9 cellular contexts compared by ENCODE assay signal in genomic region chr1:207644852-207645631, GRCh38. TPM values are rescaled to one million over a fixed set of nuclear protein-coding genes. Genes with fewer than 3 reads are reported as not detected.
DNase-seq lines count a peak whose midpoint lies in the region; ATAC-seq and TF ChIP-seq lines count a peak whose summit lies in the region.
"Had no signal": no experiment of that assay in that cellular context is flagged by ENCODE, and none has a peak within 500 bp of the region (broad histone marks: within the 10 kb centered on the region; RNA-seq: fewer than 3 reads in every experiment).

Gene CR1L (plus strand): TSS chr1:207645133. CDS start chr1:207645234, 101 bp downstream.

- no peaks in the 10 kb centered on the region for H3F3A ChIP-seq in PC-3 (ENCODE audit: low read length, unreplicated experiment)

- H3K9me2 ChIP-seq in PC-3 (replicated peaks; ENCODE audit: low read length) = no peaks in the 10 kb centered on the region

- H4K20me1 ChIP-seq in PC-3 (ENCODE audit: low read length) = no peaks in the 10 kb centered on the region
- no peaks in the 10 kb centered on the region for H4K20me1 ChIP-seq in osteoblast (ENCODE audit: insufficient read depth, low read length)

- H3K36me3 Mint-ChIP-seq in type B pancreatic cell = no peaks in the 10 kb centered on the region

- no peaks in the 10 kb centered on the region for H3K79me2 ChIP-seq in PC-3 (ENCODE audit: low read length)
- H3K79me2 ChIP-seq in osteoblast (ENCODE audit: insufficient read depth, low read length) = no peaks in the 10 kb centered on the region

- TF ChIP-seq CTCF in PC-3 (conservative IDR thresholded peaks at IDR 0.05; ENCODE audit: low read depth, low read length) (no peak), foreskin keratinocyte (conservative IDR thresholded peaks at IDR 0.05) (no peak), osteoblast (IDR thresholded peaks at IDR 0.05; ENCODE audit: extremely low read depth, low read depth, low read length) (no peak), type B pancreatic cell (conservative IDR thresholded peaks at IDR 0.05) (no peak)

- POLR2A ChIA-PET in PC-3 (lab: Charles Lee; ENCODE audit: unreplicated experiment) = no interaction called here

- peak within 1 kb of the TSS; percentile 73 for H3K4me2 ChIP-seq in PC-3 (ENCODE audit: low read length)
- H3K4me2 ChIP-seq in osteoblast (ENCODE audit: insufficient read depth, low read length) = peak within 1 kb of the TSS; percentile 85

- BruUV-seq in PC-3 (replicated peaks; lab: Mats Ljungman, UMichigan) = no TSS peak

- no peaks in the 10 kb centered on the region for H3K9me3 ChIP-seq in PC-3 (ENCODE audit: low read length)
- no peaks in the 10 kb centered on the region for H3K9me3 ChIP-seq in osteoblast (ENCODE audit: low read depth, low read length)
- H3K9me3 ChIP-seq in subcutaneous abdominal adipose tissue (ENCODE audit: control insufficient read depth in 5 of 5, low read length in 5 of 5) = no peaks in the 10 kb centered on the region

- H3K4me1 Mint-ChIP-seq in type B pancreatic cell (ENCODE audit: unreplicated experiment) = no peaks in the 10 kb centered on the region

- no peaks in the 10 kb centered on the region for H3K9me3 Mint-ChIP-seq in type B pancreatic cell

- peaks cover 10% of the 10 kb centered on the region for H3K27me3 Mint-ChIP-seq in type B pancreatic cell

- H3K4me3 ChIP-seq in PC-3 (ENCODE audit: low read length) (peak within 1 kb of the TSS; percentile 59), osteoblast (ENCODE audit: insufficient read depth, low read length) (peak within 1 kb of the TSS; percentile 77), subcutaneous abdominal adipose tissue (ENCODE audit: low read depth in 1 of 5, low read length in 5 of 5) (peak within 1 kb of the TSS; percentile 70 to 86 (median 75))

- H3K9ac ChIP-seq in PC-3 (ENCODE audit: low read length) (no peak within 1 kb of the TSS), subcutaneous abdominal adipose tissue (ENCODE audit: low read length in 5 of 5) (peak within 1 kb of the TSS in 3 of 5 donors; percentile 48 to 60 (median 59))

- no peak within 1 kb of the TSS for H3K27ac ChIP-seq in PC-3 (ENCODE audit: low read length)
- no peak within 1 kb of the TSS for H3K27ac ChIP-seq in foreskin keratinocyte
- no peak within 1 kb of the TSS for H3K27ac ChIP-seq in osteoblast (ENCODE audit: low read depth, low read length)
- H3K27ac ChIP-seq in subcutaneous abdominal adipose tissue (ENCODE audit: low read depth, low read length) = no peak within 1 kb of the TSS
- H3K27ac ChIP-seq: epithelial cell of prostate had no signal

- H3K36me3 ChIP-seq in PC-3 (ENCODE audit: low read depth, low read length) = no peaks in the 10 kb centered on the region
- no peaks in the 10 kb centered on the region for H3K36me3 ChIP-seq in osteoblast (ENCODE audit: insufficient read depth, low read length)
- no peaks in the 10 kb centered on the region for H3K36me3 ChIP-seq in subcutaneous abdominal adipose tissue (ENCODE audit: control insufficient read depth in 5 of 5, insufficient read depth in 5 of 5, low read length in 5 of 5)

- H3K4me3 Mint-ChIP-seq in type B pancreatic cell = no peak within 1 kb of the TSS

- H3K27ac Mint-ChIP-seq in type B pancreatic cell = no peak within 1 kb of the TSS

- intact Hi-C loops in PC-3 (cut with micrococcal nuclease) = no loop called here

- peak within 1 kb of the TSS; percentile 69 for H2AFZ ChIP-seq in PC-3 (ENCODE audit: low read length)
- H2AFZ ChIP-seq in osteoblast (ENCODE audit: low read length) = peak within 1 kb of the TSS; percentile 89

- H3K27me3 ChIP-seq in PC-3 (ENCODE audit: low read length) (peaks cover 65% of the 10 kb centered on the region), foreskin keratinocyte (peaks cover 84% of the 10 kb centered on the region), osteoblast (ENCODE audit: insufficient read depth, low read length) (peaks cover 21% of the 10 kb centered on the region), subcutaneous abdominal adipose tissue (ENCODE audit: control insufficient read depth in 5 of 5, insufficient read depth in 4 of 5, low read length in 5 of 5) (no peaks in the 10 kb centered on the region)

- DNase-seq in PC-3 (peak; percentile 46), foreskin keratinocyte (peak; percentile 7 to 26), osteoblast (ENCODE audit: insufficient read length, low spot score, missing footprints) (peak; percentile 80), type B pancreatic cell (ENCODE audit: extremely low spot score, unreplicated experiment) (no peak)
- peak; percentile 88 for DNase-seq in activated effector memory CD4-positive, alpha-beta T cell treated with anti-CD3 and anti-CD28 coated beads, Interleukin-2, amount 50 U/mL, for 16 hours

- H3K4me1 ChIP-seq in PC-3 (ENCODE audit: insufficient read depth, low read length) (no peaks in the 10 kb centered on the region), foreskin keratinocyte (no peaks in the 10 kb centered on the region), osteoblast (ENCODE audit: insufficient read depth, low read length) (peaks cover 5% of the 10 kb centered on the region), subcutaneous abdominal adipose tissue (ENCODE audit: control insufficient read depth in 5 of 5, insufficient read depth in 5 of 5, low read length in 5 of 5) (peaks cover 0 to 15% (median 14%) of the 10 kb centered on the region in 5 donors)

- ATAC-seq in GM18498 (IDR thresholded peaks at IDR 0.05; ENCODE audit: unreplicated experiment) (peak; percentile 94), HG02943 (IDR thresholded peaks at IDR 0.05; ENCODE audit: low read depth, unreplicated experiment) (peak; percentile 92), PC-3 (peak; percentile 91), foreskin keratinocyte (peak; percentile 94)

- CTCF ChIA-PET in PC-3 (lab: Charles Lee) = no interaction called here

RNA-seq across cellular contexts. Expression of gene CR1L, which starts in this region (rescaled TPM):
- total RNA-seq in PC-3 (2014; rRNA removed) (not detected in 2 replicates), foreskin keratinocyte (not detected in 2 replicates), osteoblast (not detected in 2 replicates), type B pancreatic cell (ENCODE audit: low replicate concordance) (not detected in 2 replicates)
- polyA plus RNA-seq in foreskin keratinocyte = not detected in 2 replicates

Comparison
In these comparisons a context has a peak if more than half of its experiments do, and no peak if none do; other contexts are left out.
1. Peak in DNase-seq, ATAC-seq, H3K4me3 ChIP-seq and H3K4me2 ChIP-seq in PC-3; RNA of the gene not detected or under 1 TPM.
2. Peak in DNase-seq and ATAC-seq in foreskin keratinocyte; RNA of the gene not detected or under 1 TPM.
3. Peak in DNase-seq, H3K4me3 ChIP-seq and H3K4me2 ChIP-seq in osteoblast; RNA of the gene not detected or under 1 TPM.